In the genomic region with DNA sequence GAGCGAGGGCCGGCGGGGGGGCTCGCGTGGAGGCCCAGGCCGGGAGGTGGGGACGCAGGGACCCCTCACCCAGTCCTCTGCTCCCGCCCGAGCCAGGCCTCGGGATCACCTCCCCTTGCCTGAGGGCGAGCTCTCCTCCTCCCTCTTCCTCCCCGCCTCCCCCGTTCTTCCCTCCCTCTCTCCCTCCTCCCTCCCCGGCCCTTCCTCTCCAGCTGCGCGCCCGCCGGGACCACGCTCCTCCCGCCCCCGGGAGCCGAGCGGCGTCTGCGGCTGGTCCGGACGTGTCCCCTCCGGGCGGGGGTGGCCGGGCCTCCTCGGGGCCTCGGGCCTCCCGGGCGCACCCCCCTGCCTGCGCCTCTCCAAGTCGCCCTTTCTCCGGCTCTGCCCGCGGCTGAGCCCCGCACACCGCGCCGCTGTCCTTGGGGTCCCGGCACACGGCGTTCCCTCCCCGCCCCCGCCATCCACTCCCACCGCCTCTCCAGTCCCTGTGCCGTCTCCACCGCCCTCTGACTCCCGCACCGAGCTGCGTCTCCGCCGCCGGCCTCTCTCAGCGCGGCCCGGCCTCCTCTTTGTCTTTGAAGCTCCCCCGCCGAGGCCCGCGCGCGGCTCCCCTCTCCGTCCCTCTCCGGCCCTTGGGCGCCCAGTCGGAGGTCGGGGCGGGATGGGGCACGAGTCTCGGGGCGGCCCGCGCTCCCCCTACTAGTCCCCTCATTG, we compare ENCODE assay signal across 10 cellular contexts. TPM values are rescaled to one million over a fixed set of nuclear protein-coding genes. Genes with fewer than 3 reads are reported as not detected.
DNase-seq lines count a peak whose midpoint lies in the region; ATAC-seq and TF ChIP-seq lines count a peak whose summit lies in the region.
"Had no signal": no experiment of that assay in that cellular context is flagged by ENCODE, and none has a peak within 500 bp of the region (broad histone marks: within the 10 kb centered on the region; RNA-seq: fewer than 3 reads in every experiment).

No MANE protein-coding gene starts in this region.

- H3K9me3 ChIP-seq in neural cell (ENCODE audit: low read length) = no peaks in the 10 kb centered on the region
- H3K9me3 ChIP-seq: mucosa of descending colon had no signal

- intact Hi-C loops in left colon (cut with DNase I, micrococcal nuclease) = no loop called here

- H3K27me3 ChIP-seq in neural cell (ENCODE audit: insufficient read depth, low read depth, low read length) = no peaks in the 10 kb centered on the region

- H3K9me3 Mint-ChIP-seq in chondrocyte (ENCODE audit: low read depth) = no peaks in the 10 kb centered on the region

- H2AFZ ChIP-seq in neural cell (ENCODE audit: low read depth, low read length) = no peak overlapping the region

- peaks cover 86% of the 10 kb centered on the region for H3K79me2 ChIP-seq in neural cell (replicated peaks; ENCODE audit: insufficient read depth, low read length)

- ATAC-seq in HG02981 (IDR thresholded peaks at IDR 0.05; ENCODE audit: unreplicated experiment) (no peak), HG02840 (IDR thresholded peaks at IDR 0.05; ENCODE audit: low FRiP score, unreplicated experiment) (no peak), left colon (no peak)
- ATAC-seq: activated naive CD8-positive, alpha-beta T cell treated with anti-CD3 and anti-CD28 coated beads, Interleukin-2, amount 50 U/mL, for 24 hours; mucosa of descending colon had no signal

- no peaks in the 10 kb centered on the region for H4K20me1 ChIP-seq in neural cell (ENCODE audit: insufficient read depth)

- peak; percentile 46 for DNase-seq in Caki2 (ENCODE audit: low read depth)
- DNase-seq in NCI-H1417 treated with DMSO at 0.1 percent for 48 hours (lab: John Stamatoyannopoulos, UW) = peak; percentile 71
- DNase-seq in chondrocyte (ENCODE audit: low spot score) = no peak
- DNase-seq in LoVo (ENCODE audit: low spot score) = no peak
- DNase-seq in left colon = no peak
- DNase-seq: activated naive CD8-positive, alpha-beta T cell treated with anti-CD3 and anti-CD28 coated beads, Interleukin-2, amount 50 U/mL, for 24 hours; mucosa of descending colon had no signal

- TF ChIP-seq CTCF in chondrocyte (IDR thresholded peaks at IDR 0.05) (no peak), neural cell (IDR thresholded peaks at IDR 0.05; ENCODE audit: poor library complexity, severe bottlenecking) (no peak)

- peak overlapping the region; percentile 76 for H3K4me3 ChIP-seq in neural cell (ENCODE audit: low read length)
- H3K4me3 ChIP-seq: mucosa of descending colon had no signal

- TF ChIP-seq RAD21 in neural cell (conservative IDR thresholded peaks at IDR 0.05) = no peak

- no peaks in the 10 kb centered on the region for H3K9me2 ChIP-seq in neural cell (ENCODE audit: insufficient read depth, low read length)

- no peaks in the 10 kb centered on the region for H3K36me3 ChIP-seq in neural cell (ENCODE audit: insufficient read depth, low read length)

- peaks cover 4% of the 10 kb centered on the region for H3K36me3 Mint-ChIP-seq in chondrocyte (ENCODE audit: low read depth)

- H3K9ac ChIP-seq in neural cell (ENCODE audit: low read length) = peak overlapping the region; percentile 89

- H3K4me2 ChIP-seq in neural cell (ENCODE audit: low read length) = peak overlapping the region; percentile 50

- peak overlapping the region; percentile 86 for H3K27ac ChIP-seq in neural cell (ENCODE audit: low read length)

- no peaks in the 10 kb centered on the region for H3F3A ChIP-seq in neural cell (ENCODE audit: insufficient read depth, low read length, poor library complexity, severe bottlenecking)

- H3K4me1 Mint-ChIP-seq in chondrocyte (ENCODE audit: low read depth) = peaks cover 15% of the 10 kb centered on the region

- H3K4me3 Mint-ChIP-seq in chondrocyte (ENCODE audit: unreplicated experiment) = peak overlapping the region; percentile 41
- H3K4me3 Mint-ChIP-seq: activated naive CD8-positive, alpha-beta T cell treated with anti-CD3 and anti-CD28 coated beads, Interleukin-2, amount 50 U/mL, for 24 hours had no signal

- peaks cover 64% of the 10 kb centered on the region for H3K27me3 Mint-ChIP-seq in chondrocyte (ENCODE audit: low read depth)

- peak; percentile 13 for TF ChIP-seq EP300 in neural cell (conservative IDR thresholded peaks at IDR 0.05; ENCODE audit: poor library complexity, severe bottlenecking)

- in situ Hi-C loops in Caki2 (cut with HindIII; ENCODE audit: low pct_unique_long_range_greater_than_20kb, low sequenced_read_pairs) = no loop called here

- H3K27ac Mint-ChIP-seq in chondrocyte (ENCODE audit: unreplicated experiment) = no peak overlapping the region

TF ChIP-seq in neural cell, 6 proteins besides CTCF, POLR2A, EP300 and RAD21:
- peak; percentile 34 for TF ChIP-seq SMC3 (conservative IDR thresholded peaks at IDR 0.05; ENCODE audit: poor library complexity)
- peak; percentile 48 for TF ChIP-seq POLR2AphosphoS5 (IDR thresholded peaks at IDR 0.05)
- no peak for TF ChIP-seq EZH2 (IDR thresholded peaks at IDR 0.05; ENCODE audit: borderline replicate concordance, insufficient read depth, low read length, poor library complexity, severe bottlenecking)

RNA-seq across cellular contexts. Expression of a gene that starts 5.7 kb away (rescaled TPM):
- total RNA-seq in Caki2 (2014; rRNA removed; shearing (Covaris generic); ENCODE audit: low replicate concordance) = 1.7 and 3.4 TPM in 2 replicates
- not detected in 3 replicates for total RNA-seq in chondrocyte
- polyA plus RNA-seq in neural cell = 13.2 and 18.5 TPM in 2 replicates
- polyA minus RNA-seq in neural cell = 19.5 and 21.8 TPM in 2 replicates
- total RNA-seq in left colon = under 1 TPM in 1 of 2 donors, not detected in 1; 0.08 TPM

Comparison
In these comparisons a context has a peak if more than half of its experiments do, and no peak if none do; other contexts are left out.
1. DNase-seq: peak in Caki2 (single experiment) and NCI-H1417 treated with DMSO at 0.1 percent for 48 hours (single experiment); none in chondrocyte (single experiment), LoVo (single experiment) and left colon (0 of 2).